1 cellular context compared by ENCODE assay signal in genomic region chr1:155942578-155943141, GRCh38.
A peak's percentile ranks its signal among the peaks of the same experiment; 100 is the strongest.
TF ChIP-seq lines count a peak whose summit lies in the region.

No MANE protein-coding gene starts in this region.

TF ChIP-seq in K562, 482 proteins besides CTCF, POLR2A, EP300 and RAD21:
- TF ChIP-seq MYNN (IDR thresholded peaks at IDR 0.05) (0 out of 2 replicates have a peak, but pooled peaks have one; percentile 13), MYNN (CRISPR knock-in tag; IDR thresholded peaks at IDR 0.05) (no peak), POLR2G (IDR thresholded peaks at IDR 0.05; ENCODE audit: low read depth, low read length) (peak; percentile 14; the same call in 1 of the 2 replicates), EHMT2 (IDR thresholded peaks at IDR 0.05) (no peak)
